Comparison of ENCODE assay signal across 9 cellular contexts in the genomic region with DNA sequence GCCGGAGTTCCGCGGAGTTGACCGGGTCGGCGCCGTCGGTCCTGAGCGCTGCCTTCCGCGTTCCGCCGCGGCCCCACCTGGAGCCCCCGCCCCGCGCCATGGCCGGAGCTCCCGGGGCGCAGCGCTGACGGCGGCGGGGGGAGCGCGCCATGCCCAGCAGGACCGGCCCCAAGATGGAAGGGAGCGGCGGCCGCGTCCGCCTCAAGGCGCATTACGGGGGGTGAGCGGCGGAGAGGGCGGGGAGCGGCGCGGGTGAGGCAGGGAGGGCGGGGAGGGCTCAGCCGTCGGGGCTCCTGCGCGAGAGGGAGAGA. TPM values are rescaled to one million over a fixed set of nuclear protein-coding genes. Genes with fewer than 3 reads are reported as not detected.
DNase-seq lines count a peak whose midpoint lies in the region; ATAC-seq and TF ChIP-seq lines count a peak whose summit lies in the region.
"Had no signal": no experiment of that assay in that cellular context is flagged by ENCODE, and none has a peak within 500 bp of the region (broad histone marks: within the 10 kb centered on the region; RNA-seq: fewer than 3 reads in every experiment).

No MANE protein-coding gene starts in this region.

- peak overlapping the region in 7 of 10 donors; percentile 29 to 87 (median 64) for H3K4me3 Mint-ChIP-seq in naive thymus-derived CD8-positive, alpha-beta T cell

- TF ChIP-seq CTCF in GM13976 (IDR thresholded peaks at IDR 0.05; ENCODE audit: borderline replicate concordance, control extremely low read depth, extremely low read depth, insufficient read depth, missing control alignments) = no peak

- no peaks in the 10 kb centered on the region for H3K9me3 ChIP-seq in ectodermal cell (ENCODE audit: control insufficient read depth, low read length)

- no peaks in the 10 kb centered on the region for H3K9me3 Mint-ChIP-seq in naive thymus-derived CD8-positive, alpha-beta T cell

- H3K27me3 ChIP-seq in ectodermal cell (ENCODE audit: control insufficient read depth, insufficient read depth, low read length, poor library complexity, severe bottlenecking) = peaks cover 58% of the 10 kb centered on the region

- peaks cover 0 to 7% (median 3%) of the 10 kb centered on the region in 5 donors for H3K27me3 Mint-ChIP-seq in naive thymus-derived CD8-positive, alpha-beta T cell

- peak; percentile 39 to 49 for ATAC-seq in naive thymus-derived CD8-positive, alpha-beta T cell
- ATAC-seq in GM18520 (IDR thresholded peaks at IDR 0.05; ENCODE audit: unreplicated experiment) = no peak

- H3K4me1 Mint-ChIP-seq in naive thymus-derived CD8-positive, alpha-beta T cell = peaks cover 20 to 29% (median 25%) of the 10 kb centered on the region in 4 donors

- H3K27ac ChIP-seq in ectodermal cell (ENCODE audit: insufficient read depth, low read depth, low read length, poor library complexity, severe bottlenecking) = no peak overlapping the region

- no peaks in the 10 kb centered on the region for H3K36me3 ChIP-seq in ectodermal cell (ENCODE audit: control insufficient read depth, insufficient read depth, low read length)

- DNase-seq in DMS79 (lab: John Stamatoyannopoulos, UW) = peak; percentile 36
- peak; percentile 70 for DNase-seq in NCI-H2171 (lab: John Stamatoyannopoulos, UW)
- peak in 2 of 10 donors; percentile 22 to 74 for DNase-seq in naive thymus-derived CD8-positive, alpha-beta T cell
- no peak for DNase-seq in NK-92 (lab: John Stamatoyannopoulos, UW; ENCODE audit: unreplicated experiment)
- DNase-seq in globus pallidus (ENCODE audit: low spot score) = no peak
- DNase-seq in GM13976 (ENCODE audit: low spot score) = no peak
- DNase-seq: NCI-H524 treated with DMSO at 0.1 percent for 48 hours had no signal

- peak overlapping the region; percentile 61 for H3K4me3 ChIP-seq in ectodermal cell (ENCODE audit: insufficient read depth, low read depth, low read length)

- H3K27ac Mint-ChIP-seq in naive thymus-derived CD8-positive, alpha-beta T cell = no peak overlapping the region

- in situ Hi-C loops in GM13976 (cut with MboI; ENCODE audit: low sequenced_read_pairs, unreplicated experiment) = no loop called here

- 0 to 1% methylated on average over 45 of the region's 45 CpGs for WGBS in ectodermal cell, 2 experiments

- H3K4me1 ChIP-seq in ectodermal cell (ENCODE audit: control insufficient read depth, insufficient read depth, low read length) = peaks cover 12% of the 10 kb centered on the region

- H3K36me3 Mint-ChIP-seq in naive thymus-derived CD8-positive, alpha-beta T cell = peaks cover 0 to 2% (median 0%) of the 10 kb centered on the region in 3 donors

- POLR2A ChIA-PET in naive thymus-derived CD8-positive, alpha-beta T cell (lab: Charles Lee) = no interaction called here

RNA-seq across cellular contexts. Expression of gene PRKCZ, which starts 0.2 kb away (rescaled TPM):
- 37.2 TPM for polyA plus RNA-seq in ectodermal cell (2013, experiment 1 of 4)
- polyA plus RNA-seq in ectodermal cell (2013, experiment 2 of 4) = 41.6 TPM
- 26.8 TPM for polyA plus RNA-seq in ectodermal cell (2013, experiment 3 of 4)
- polyA plus RNA-seq in ectodermal cell (2013, experiment 4 of 4) = 26.8 TPM
- total RNA-seq in naive thymus-derived CD8-positive, alpha-beta T cell = 10 to 100 TPM; 29.8 to 33.9 TPM
- polyA plus RNA-seq in naive thymus-derived CD8-positive, alpha-beta T cell = 10 to 100 TPM in 1 of 3 donors, 1 to 10 TPM in 2; 7.8 to 11.3 (median 9.2) TPM

RNA-seq across cellular contexts. Expression of gene GABRD, which starts 31.3 kb away (rescaled TPM):
- polyA plus RNA-seq in ectodermal cell (2013, experiment 1 of 4) = 0.61 TPM
- polyA plus RNA-seq in ectodermal cell (2013, experiment 2 of 4) = 0.39 TPM
- 0.27 TPM for polyA plus RNA-seq in ectodermal cell (2013, experiment 3 of 4)
- 0.16 TPM for polyA plus RNA-seq in ectodermal cell (2013, experiment 4 of 4)
- total RNA-seq in naive thymus-derived CD8-positive, alpha-beta T cell = not detected
- not detected for polyA plus RNA-seq in naive thymus-derived CD8-positive, alpha-beta T cell

RNA-seq across cellular contexts. Expression of gene CFAP74, which starts 46.9 kb away (rescaled TPM):
- 0.17 TPM for polyA plus RNA-seq in ectodermal cell (2013, experiment 1 of 4)
- 0.16 TPM for polyA plus RNA-seq in ectodermal cell (2013, experiment 2 of 4)
- not detected for polyA plus RNA-seq in ectodermal cell (2013, experiment 3 of 4)
- polyA plus RNA-seq in ectodermal cell (2013, experiment 4 of 4) = 0.16 TPM
- total RNA-seq in naive thymus-derived CD8-positive, alpha-beta T cell = not detected
- polyA plus RNA-seq in naive thymus-derived CD8-positive, alpha-beta T cell = not detected

Comparison
In these comparisons a context has a peak if more than half of its experiments do, and no peak if none do; other contexts are left out.
1. DNase-seq: peak in DMS79 (single experiment) and NCI-H2171 (single experiment); none in NK-92 (single experiment), globus pallidus (single experiment) and GM13976 (single experiment).